19 cellular contexts compared by ENCODE assay signal in genomic region chr17:76280650-76281049, GRCh38. TPM values are rescaled to one million over a fixed set of nuclear protein-coding genes. Genes with fewer than 3 reads are reported as not detected.
DNase-seq lines count a peak whose midpoint lies in the region; ATAC-seq and TF ChIP-seq lines count a peak whose summit lies in the region.
"Had no signal": no experiment of that assay in that cellular context is flagged by ENCODE, and none has a peak within 500 bp of the region (broad histone marks: within the 10 kb centered on the region; RNA-seq: fewer than 3 reads in every experiment).

No MANE protein-coding gene starts in this region.

- peak overlapping the region; percentile 34 for H3K27ac Mint-ChIP-seq in activated CD8-positive, alpha-beta T cell treated with anti-CD3 and anti-CD28 coated beads, Interleukin-2, amount 10 ng/mL, durations not matched to agents 7 days and 5 days
- H3K27ac Mint-ChIP-seq in activated CD8-positive, alpha-beta T cell treated with anti-CD3 and anti-CD28 coated beads for 36 hours: no peak overlapping the region
- H3K27ac Mint-ChIP-seq in neural progenitor cell: no peak overlapping the region

- H3K9ac ChIP-seq in neural progenitor cell: peak overlapping the region; percentile 8

- H3K4me3 Mint-ChIP-seq in activated CD8-positive, alpha-beta T cell treated with anti-CD3 and anti-CD28 coated beads, Interleukin-2, amount 10 ng/mL, durations not matched to agents 7 days and 5 days: no peak overlapping the region
- no peak overlapping the region for H3K4me3 Mint-ChIP-seq in activated CD8-positive, alpha-beta T cell treated with anti-CD3 and anti-CD28 coated beads for 36 hours
- H3K4me3 Mint-ChIP-seq in neural progenitor cell: no peak overlapping the region
- H3K4me3 Mint-ChIP-seq: CD4-positive, alpha-beta memory T cell had no signal

- H3K27me3 ChIP-seq in neural progenitor cell: no peaks in the 10 kb centered on the region
- H3K27me3 ChIP-seq: BE2C; BLaER1 treated with 17β-estradiol and CSF1 and Interleukin-3, amounts not matched to agents 10 nM and 100 nM had no signal

- CTCF ChIA-PET in activated CD8-positive, alpha-beta T cell treated with anti-CD3 and anti-CD28 coated beads, Interleukin-2, amount 10 ng/mL, durations not matched to agents 7 days and 5 days (lab: Charles Lee): interaction anchor here (1.0 to 5.9 kb wide), 16 partner anchors 13 to 280 kb away, joined by 3 to 222 read pairs (median 14); partner anchors contain the start of genes CDK3, EXOC7 and UBALD2
- CTCF ChIA-PET in activated CD8-positive, alpha-beta T cell treated with anti-CD3 and anti-CD28 coated beads for 36 hours (lab: Charles Lee): interaction anchor here (1.0 to 7.4 kb wide), 24 partner anchors 8 to 355 kb away, joined by 3 to 236 read pairs (median 10); partner anchors contain the start of genes CDK3 and UBALD2

- no peaks in the 10 kb centered on the region for H3K27me3 Mint-ChIP-seq in activated CD8-positive, alpha-beta T cell treated with anti-CD3 and anti-CD28 coated beads, Interleukin-2, amount 10 ng/mL, durations not matched to agents 7 days and 5 days (ENCODE audit: low read depth)
- H3K27me3 Mint-ChIP-seq in activated CD8-positive, alpha-beta T cell treated with anti-CD3 and anti-CD28 coated beads for 36 hours: no peaks in the 10 kb centered on the region
- peaks cover 5% of the 10 kb centered on the region for H3K27me3 Mint-ChIP-seq in neural progenitor cell (ENCODE audit: insufficient read depth, low read depth)
- H3K27me3 Mint-ChIP-seq: CD4-positive, alpha-beta memory T cell had no signal

- intact Hi-C loops in activated CD8-positive, alpha-beta T cell treated with anti-CD3 and anti-CD28 coated beads for 36 hours (cut with micrococcal nuclease): no loop called here
- intact Hi-C loops in Right ventricle myocardium inferior (cut with DNase I) (no loop called here), Right ventricle myocardium superior (cut with DNase I) (no loop called here)

- H3K36me3 Mint-ChIP-seq in activated CD8-positive, alpha-beta T cell treated with anti-CD3 and anti-CD28 coated beads, Interleukin-2, amount 10 ng/mL, durations not matched to agents 7 days and 5 days (ENCODE audit: low read depth): no peaks in the 10 kb centered on the region
- H3K36me3 Mint-ChIP-seq in activated CD8-positive, alpha-beta T cell treated with anti-CD3 and anti-CD28 coated beads for 36 hours (ENCODE audit: low read depth): no peaks in the 10 kb centered on the region
- no peaks in the 10 kb centered on the region for H3K36me3 Mint-ChIP-seq in neural progenitor cell

- DNase-seq in activated CD8-positive, alpha-beta T cell treated with anti-CD3 and anti-CD28 coated beads, Interleukin-2, amount 10 ng/mL, durations not matched to agents 7 days and 5 days: no peak
- no peak for DNase-seq in activated CD8-positive, alpha-beta T cell treated with anti-CD3 and anti-CD28 coated beads for 36 hours
- DNase-seq in Right ventricle myocardium inferior (ENCODE audit: missing footprints): peak; percentile 17
- no peak for DNase-seq in Right ventricle myocardium superior
- no peak for DNase-seq in neural progenitor cell (ENCODE audit: low spot score)
- no peak for DNase-seq in ecto neural progenitor cell (ENCODE audit: low spot score)
- no peak for DNase-seq in NCI-H187 (lab: John Stamatoyannopoulos, UW)
- DNase-seq: 8988T; ACHN; AML-193; BE2C; CD4-positive, alpha-beta memory T cell; COR-L47; DMS153; DND-41; GOT3; HCEC 1CT had no signal

- no peak overlapping the region for H3K4me2 ChIP-seq in neural progenitor cell
- H3K4me2 ChIP-seq: A549; BLaER1 treated with 17β-estradiol and CSF1 and Interleukin-3, amounts not matched to agents 10 nM and 100 nM had no signal

- no peaks in the 10 kb centered on the region for H3K79me2 ChIP-seq in neural progenitor cell (ENCODE audit: low read depth)

- H3K9me3 Mint-ChIP-seq in activated CD8-positive, alpha-beta T cell treated with anti-CD3 and anti-CD28 coated beads, Interleukin-2, amount 10 ng/mL, durations not matched to agents 7 days and 5 days (ENCODE audit: insufficient read depth): no peaks in the 10 kb centered on the region
- H3K9me3 Mint-ChIP-seq in activated CD8-positive, alpha-beta T cell treated with anti-CD3 and anti-CD28 coated beads for 36 hours: no peaks in the 10 kb centered on the region
- no peaks in the 10 kb centered on the region for H3K9me3 Mint-ChIP-seq in neural progenitor cell
- H3K9me3 Mint-ChIP-seq: CD4-positive, alpha-beta memory T cell had no signal

- no peaks in the 10 kb centered on the region for H4K20me1 ChIP-seq in neural progenitor cell (ENCODE audit: low read depth)
- H4K20me1 ChIP-seq: BLaER1 treated with 17β-estradiol and CSF1 and Interleukin-3, amounts not matched to agents 10 nM and 100 nM had no signal

- H3K9me3 ChIP-seq in neural progenitor cell (ENCODE audit: low read depth): no peaks in the 10 kb centered on the region
- H3K9me3 ChIP-seq: A549; BE2C; BLaER1 treated with 17β-estradiol and CSF1 and Interleukin-3, amounts not matched to agents 10 nM and 100 nM had no signal

- TF ChIP-seq CTCF in activated CD8-positive, alpha-beta T cell treated with anti-CD3 and anti-CD28 coated beads for 36 hours (IDR thresholded peaks at IDR 0.05): no peak
- TF ChIP-seq CTCF in neural progenitor cell (IDR thresholded peaks at IDR 0.05): no peak

- H3K27ac ChIP-seq in neural progenitor cell: no peak overlapping the region
- H3K27ac ChIP-seq: A549; BLaER1 treated with 17β-estradiol and CSF1 and Interleukin-3, amounts not matched to agents 10 nM and 100 nM had no signal

- H3K4me1 Mint-ChIP-seq in activated CD8-positive, alpha-beta T cell treated with anti-CD3 and anti-CD28 coated beads, Interleukin-2, amount 10 ng/mL, durations not matched to agents 7 days and 5 days (ENCODE audit: low read depth): peaks cover 12% of the 10 kb centered on the region
- H3K4me1 Mint-ChIP-seq in activated CD8-positive, alpha-beta T cell treated with anti-CD3 and anti-CD28 coated beads for 36 hours (ENCODE audit: low read depth): peaks cover 15% of the 10 kb centered on the region
- H3K4me1 Mint-ChIP-seq in neural progenitor cell: peaks cover 2% of the 10 kb centered on the region

- H3F3A ChIP-seq in neural progenitor cell (ENCODE audit: low read depth): no peaks in the 10 kb centered on the region

- no peak overlapping the region for H2AFZ ChIP-seq in neural progenitor cell (replicated peaks)

- no peak for ATAC-seq in activated CD8-positive, alpha-beta T cell treated with anti-CD3 and anti-CD28 coated beads, Interleukin-2, amount 10 ng/mL, durations not matched to agents 7 days and 5 days
- ATAC-seq in activated CD8-positive, alpha-beta T cell treated with anti-CD3 and anti-CD28 coated beads for 36 hours: no peak
- ATAC-seq in Right ventricle myocardium inferior (no peak), Right ventricle myocardium superior (ENCODE audit: poor library complexity) (no peak)

- H3K4me3 ChIP-seq in neural progenitor cell: no peak overlapping the region
- H3K4me3 ChIP-seq: A549; BLaER1 treated with 17β-estradiol and CSF1 and Interleukin-3, amounts not matched to agents 10 nM and 100 nM had no signal

- POLR2A ChIA-PET in activated CD8-positive, alpha-beta T cell treated with anti-CD3 and anti-CD28 coated beads, Interleukin-2, amount 10 ng/mL, durations not matched to agents 7 days and 5 days (lab: Charles Lee): interaction anchor here (0.7 to 3.2 kb wide), 5 partner anchors 9 to 160 kb away, joined by 3 to 22 read pairs (median 4); no protein-coding TSS in a partner anchor
- POLR2A ChIA-PET in activated CD8-positive, alpha-beta T cell treated with anti-CD3 and anti-CD28 coated beads for 36 hours (lab: Charles Lee): interaction anchor here (0.9 to 28.3 kb wide), 9 partner anchors 9 to 198 kb away, joined by 3 to 960 read pairs (median 4); partner anchors contain the start of genes RNF157 and UBALD2

- no peaks in the 10 kb centered on the region for H3K4me1 ChIP-seq in neural progenitor cell
- H3K4me1 ChIP-seq: BE2C had no signal

- no peaks in the 10 kb centered on the region for H3K36me3 ChIP-seq in neural progenitor cell
- H3K36me3 ChIP-seq: BE2C; BLaER1 treated with 17β-estradiol and CSF1 and Interleukin-3, amounts not matched to agents 10 nM and 100 nM had no signal

RNA-seq across cellular contexts. Expression of gene UBALD2, which starts 15.5 kb away (rescaled TPM):
- 100 to 1,000 TPM; 318 to 359 TPM for total RNA-seq in activated CD8-positive, alpha-beta T cell treated with anti-CD3 and anti-CD28 coated beads, Interleukin-2, amount 10 ng/mL, durations not matched to agents 7 days and 5 days
- 100 to 1,000 TPM; 267 to 270 TPM for total RNA-seq in activated CD8-positive, alpha-beta T cell treated with anti-CD3 and anti-CD28 coated beads for 36 hours
- total RNA-seq in Right ventricle myocardium inferior: 30.4 TPM
- 28.1 TPM for total RNA-seq in Right ventricle myocardium superior
- 4.2 and 10.7 TPM in 2 replicates for total RNA-seq in neural progenitor cell (ENCODE audit: low replicate concordance)

RNA-seq across cellular contexts. Expression of gene QRICH2, which starts 27.4 kb away (rescaled TPM):
- 1 to 10 TPM; 3.7 to 4.8 TPM for total RNA-seq in activated CD8-positive, alpha-beta T cell treated with anti-CD3 and anti-CD28 coated beads, Interleukin-2, amount 10 ng/mL, durations not matched to agents 7 days and 5 days
- total RNA-seq in activated CD8-positive, alpha-beta T cell treated with anti-CD3 and anti-CD28 coated beads for 36 hours: under 1 TPM; 0.49 to 0.52 TPM
- total RNA-seq in Right ventricle myocardium inferior (3.6 TPM), Right ventricle myocardium superior (2.6 TPM), neural progenitor cell (ENCODE audit: low replicate concordance) (1.7 and 2.3 TPM in 2 replicates)

RNA-seq across cellular contexts. Expression of gene RNF157, which starts 40.4 kb away (rescaled TPM):
- 100 to 1,000 TPM; 150 to 165 TPM for total RNA-seq in activated CD8-positive, alpha-beta T cell treated with anti-CD3 and anti-CD28 coated beads, Interleukin-2, amount 10 ng/mL, durations not matched to agents 7 days and 5 days
- total RNA-seq in activated CD8-positive, alpha-beta T cell treated with anti-CD3 and anti-CD28 coated beads for 36 hours: 10 to 100 TPM; 37.2 to 44.5 TPM
- total RNA-seq in Right ventricle myocardium inferior (19.4 TPM), Right ventricle myocardium superior (18.5 TPM), neural progenitor cell (ENCODE audit: low replicate concordance) (18.5 and 21.0 TPM in 2 replicates)
